Comparison of ENCODE assay signal across 5 cellular contexts in the genomic region with DNA sequence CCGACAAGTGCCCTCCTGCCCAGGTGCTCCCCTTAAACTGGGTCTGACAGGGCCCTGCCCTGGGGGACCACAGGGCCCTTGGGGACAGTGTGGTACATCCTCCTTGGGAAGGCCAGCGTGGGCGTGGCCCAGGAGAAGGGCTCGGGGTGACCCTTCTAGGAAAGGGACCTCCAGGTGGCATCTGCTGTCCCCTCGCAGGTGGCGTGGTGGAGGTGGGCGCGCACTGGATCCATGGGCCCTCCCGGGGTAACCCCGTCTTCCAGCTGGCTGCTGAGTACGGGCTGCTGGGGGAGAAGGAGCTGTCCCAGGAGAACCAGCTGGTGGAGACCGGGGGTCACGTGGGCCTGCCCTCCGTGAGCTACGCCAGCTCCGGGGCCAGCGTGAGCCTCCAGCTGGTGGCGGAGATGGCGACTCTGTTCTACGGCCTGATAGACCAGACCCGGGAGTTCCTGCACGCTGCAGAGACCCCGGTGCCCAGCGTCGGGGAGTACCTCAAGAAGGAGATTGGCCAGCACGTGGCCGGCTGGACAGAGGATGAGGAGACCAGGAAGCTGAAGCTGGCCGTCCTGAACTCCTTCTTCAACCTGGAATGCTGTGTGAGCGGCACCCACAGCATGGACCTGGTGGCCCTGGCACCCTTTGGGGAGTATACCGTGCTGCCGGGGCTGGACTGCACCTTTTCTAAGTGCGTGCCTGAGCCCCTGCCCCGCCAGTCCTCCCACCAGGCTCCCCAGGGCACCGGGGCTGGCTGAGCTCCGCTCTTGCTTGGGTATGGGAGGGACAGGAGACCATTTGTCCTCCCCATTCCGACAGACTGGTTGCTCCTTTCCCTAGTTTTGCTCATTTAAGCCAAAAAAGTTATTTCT. TPM values are rescaled to one million over a fixed set of nuclear protein-coding genes. Genes with fewer than 3 reads are reported as not detected.
DNase-seq lines count a peak whose midpoint lies in the region; ATAC-seq and TF ChIP-seq lines count a peak whose summit lies in the region.

No MANE protein-coding gene starts in this region.

- H3K9me3 ChIP-seq in PC-9 (ENCODE audit: insufficient read depth, low read depth) (no peaks in the 10 kb centered on the region), testis (no peaks in the 10 kb centered on the region)

- TF ChIP-seq CTCF in PC-9 (conservative IDR thresholded peaks at IDR 0.05) (no peak), testis (IDR thresholded peaks at IDR 0.05) (no peak)

- intact Hi-C loops in PC-9 (cut with micrococcal nuclease; ENCODE audit: unreplicated experiment) (loop anchor here (2.0 to 10.0 kb wide), 2 partner anchors 15 to 145 kb away; partner anchors contain the start of genes CYP2E1 and MTG1), Right ventricle myocardium superior (cut with DNase I) (no loop called here), testis (cut with DNase I; ENCODE audit: low total_unique reads) (no loop called here)

- no peaks in the 10 kb centered on the region for H3K27me3 ChIP-seq in PC-9 (ENCODE audit: insufficient read depth, low read depth)
- H3K27me3 ChIP-seq in testis = no peaks in the 10 kb centered on the region

- WGBS in testis, 2 donors = 70 to 88% methylated on average over 6 to 36 of the region's 36 CpGs

- H3K9me2 ChIP-seq in PC-9 (ENCODE audit: insufficient read depth) = no peaks in the 10 kb centered on the region

- H3K4me3 ChIP-seq in PC-9 = no peak overlapping the region
- H3K4me3 ChIP-seq in testis = peak overlapping the region; percentile 71 to 90

- H3K36me3 ChIP-seq in PC-9 (ENCODE audit: low read depth) (no peaks in the 10 kb centered on the region), testis (ENCODE audit: low read depth, missing control alignments) (no peaks in the 10 kb centered on the region)

- H3K79me2 ChIP-seq in PC-9 (ENCODE audit: low read depth) = no peaks in the 10 kb centered on the region

- DNase-seq in PC-9 (no peak), Right ventricle myocardium superior (no peak), testis (no peak), dedifferentiated amniotic fluid mesenchymal stem cell (ENCODE audit: extremely low spot score) (no peak)

- H2AFZ ChIP-seq in PC-9 = no peak overlapping the region

- CTCF ChIA-PET in PC-9 (lab: Charles Lee) = no interaction called here

- H3F3A ChIP-seq in PC-9 (ENCODE audit: insufficient read depth, low read depth) = no peaks in the 10 kb centered on the region

- POLR2A ChIA-PET in PC-9 (lab: Charles Lee; ENCODE audit: unreplicated experiment) = no interaction called here

- H3K4me2 ChIP-seq in PC-9 = peak overlapping the region; percentile 63; the same call in 1 of the 2 replicates

- BruUV-seq in PC-9 (replicated peaks; lab: Mats Ljungman, UMichigan) = TSS peak; percentile 32

- H3K27ac ChIP-seq in PC-9 (no peak overlapping the region), testis (peak overlapping the region; percentile 10 to 64)

- H3K4me1 ChIP-seq in PC-9 (replicated peaks; ENCODE audit: insufficient read depth) (no peaks in the 10 kb centered on the region), testis (peaks cover 5% of the 10 kb centered on the region)

- peak; percentile 5 for ATAC-seq in Right ventricle myocardium superior (ENCODE audit: poor library complexity)
- ATAC-seq in HG02852 (IDR thresholded peaks at IDR 0.05; ENCODE audit: unreplicated experiment) = no peak

- no peak for TF ChIP-seq POLR2A in testis (IDR thresholded peaks at IDR 0.05)

- no peaks in the 10 kb centered on the region for H4K20me1 ChIP-seq in PC-9 (ENCODE audit: insufficient read depth)

RNA-seq across cellular contexts. Expression of gene PAOX, which starts 1.0 kb away (rescaled TPM):
- total RNA-seq in PC-9 (2021) = 5.7 and 9.5 TPM in 2 replicates
- 3.4 TPM for total RNA-seq in Right ventricle myocardium superior
- total RNA-seq in testis = 10 to 100 TPM; 24.8 to 49.5 TPM
- 91.5 TPM for polyA plus RNA-seq in testis (ENCODE audit: insufficient read depth, low read depth, low replicate concordance)

RNA-seq across cellular contexts. Expression of gene ECHS1, which starts 6.9 kb away (rescaled TPM):
- 86.6 and 90.7 TPM in 2 replicates for total RNA-seq in PC-9 (2021)
- total RNA-seq in Right ventricle myocardium superior = 239 TPM
- 100 to 1,000 TPM; 104 to 118 TPM for total RNA-seq in testis
- 118 TPM for polyA plus RNA-seq in testis (ENCODE audit: insufficient read depth, low read depth, low replicate concordance)

RNA-seq across cellular contexts. Expression of gene MTG1, which starts 13.9 kb away (rescaled TPM):
- total RNA-seq in PC-9 (2021) (33.0 and 45.9 TPM in 2 replicates), Right ventricle myocardium superior (14.7 TPM), testis (10 to 100 TPM; 72.9 to 84.8 TPM)
- 76.1 TPM for polyA plus RNA-seq in testis (ENCODE audit: insufficient read depth, low read depth, low replicate concordance)

RNA-seq across cellular contexts. Expression of gene FUOM, which starts 22.2 kb away (rescaled TPM):
- total RNA-seq in PC-9 (2021) (7.4 and 12.5 TPM in 2 replicates), Right ventricle myocardium superior (7.4 TPM), testis (10 to 100 TPM in 1 of 2 donors, 1 to 10 TPM in 1; 9.5 to 12.8 TPM)
- polyA plus RNA-seq in testis (ENCODE audit: insufficient read depth, low read depth, low replicate concordance) = 13.6 TPM

RNA-seq across cellular contexts. Expression of gene PRAP1, which starts 32.9 kb away (rescaled TPM):
- total RNA-seq in PC-9 (2021) (not detected in 2 replicates), Right ventricle myocardium superior (not detected), testis (10 to 100 TPM; 10.1 to 24.6 TPM)
- polyA plus RNA-seq in testis (ENCODE audit: insufficient read depth, low read depth, low replicate concordance) = 11.3 TPM
